1 cellular context compared by ENCODE assay signal in genomic region chr16:88407807-88408206, GRCh38.
TF ChIP-seq lines count a peak whose summit lies in the region.

No MANE protein-coding gene starts in this region.

TF ChIP-seq in HepG2, 621 proteins besides CTCF, POLR2A, EP300 and RAD21:
- TF ChIP-seq BHLHE40 (IDR thresholded peaks at IDR 0.05; ENCODE audit: low read length) (peak; percentile 28; the same call in 1 of the 2 replicates), MNT (IDR thresholded peaks at IDR 0.05) (peak; percentile 79), ZNF274 (CRISPR knock-in tag; IDR thresholded peaks at IDR 0.05) (no peak)
